9 cellular contexts compared by ENCODE assay signal in genomic region chr9:89701221-89701798, GRCh38.
A peak's percentile ranks its signal among the peaks of the same experiment; 100 is the strongest.
DNase-seq lines count a peak whose midpoint lies in the region; ATAC-seq, FAIRE-seq and TF ChIP-seq lines count a peak whose summit lies in the region.
"Had no signal": no experiment of that assay in that cellular context is flagged by ENCODE, and none has a peak within 500 bp of the region (broad histone marks: within the 10 kb centered on the region; RNA-seq: fewer than 3 reads in every experiment).

No MANE protein-coding gene starts in this region.

- H3K27ac ChIP-seq in coronary artery = no peak overlapping the region
- H3K27ac ChIP-seq in kidney (ENCODE audit: low read depth in 2 of 2, low read length in 2 of 2) = no peak overlapping the region
- H3K27ac ChIP-seq: KMS-11 had no signal

- H3K9ac ChIP-seq in kidney (ENCODE audit: low read length in 2 of 2) = no peak overlapping the region
- H3K9ac ChIP-seq: KMS-11 had no signal

- no peaks in the 10 kb centered on the region for H3K9me3 ChIP-seq in kidney (ENCODE audit: control insufficient read depth in 1 of 2, low read length in 2 of 2)

- no peaks in the 10 kb centered on the region for H3K36me3 ChIP-seq in kidney (ENCODE audit: control insufficient read depth in 1 of 2, insufficient read depth in 2 of 2, low read length in 2 of 2)

- peaks cover 0 to 5% of the 10 kb centered on the region in 2 donors for H3K4me1 ChIP-seq in kidney (ENCODE audit: control insufficient read depth in 1 of 2, insufficient read depth in 1 of 2, low read depth in 1 of 2, low read length in 2 of 2)

- FAIRE-seq in kidney (lab: Jason Lieb, UNC) = no peak

- no peaks in the 10 kb centered on the region for H3K9me3 Mint-ChIP-seq in activated CD8-positive, alpha-beta memory T cell treated with anti-CD3 and anti-CD28 coated beads, Interleukin-2, amount 10 ng/mL, durations not matched to agents 7 days and 5 days (ENCODE audit: low read depth)

- no peaks in the 10 kb centered on the region for H3K27me3 Mint-ChIP-seq in activated CD8-positive, alpha-beta memory T cell treated with anti-CD3 and anti-CD28 coated beads, Interleukin-2, amount 10 ng/mL, durations not matched to agents 7 days and 5 days

- DNase-seq in activated CD8-positive, alpha-beta memory T cell treated with anti-CD3 and anti-CD28 coated beads, Interleukin-2, amount 10 ng/mL, durations not matched to agents 7 days and 5 days = peak; percentile 85
- DNase-seq in stimulated activated CD4-positive, alpha-beta T cell treated with anti-CD3 and anti-CD28 coated beads, Interleukin-12 subunit alpha, Interleukin-12 subunit beta, amount 100 ng/mL, for 48 hours (ENCODE audit: low read depth in 2 of 3, low spot score in 1 of 3) = peak; percentile 56 to 70 (median 70)
- DNase-seq in NCI-H146 treated with DMSO at 0.1 percent for 48 hours (lab: John Stamatoyannopoulos, UW; ENCODE audit: unreplicated experiment) (no peak), coronary artery (ENCODE audit: low spot score) (no peak), NCI-H446 (lab: John Stamatoyannopoulos, UW) (no peak), kidney (no peak)

- H3K4me3 Mint-ChIP-seq in activated CD8-positive, alpha-beta memory T cell treated with anti-CD3 and anti-CD28 coated beads, Interleukin-2, amount 10 ng/mL, durations not matched to agents 7 days and 5 days = peak overlapping the region; percentile 77

- TF ChIP-seq POLR2A in GM19193 (IDR thresholded peaks at IDR 0.05; ENCODE audit: extremely low read depth, insufficient read depth, insufficient read length) = peak; percentile 54

- CTCF ChIA-PET in activated CD8-positive, alpha-beta memory T cell treated with anti-CD3 and anti-CD28 coated beads, Interleukin-2, amount 10 ng/mL, durations not matched to agents 7 days and 5 days (lab: Charles Lee) = interaction anchor here (1.4 to 3.4 kb wide), 6 partner anchors 9 to 99 kb away, joined by 3 to 15 read pairs (median 7); no protein-coding TSS in a partner anchor

- peak overlapping the region; percentile 87 for H3K27ac Mint-ChIP-seq in activated CD8-positive, alpha-beta memory T cell treated with anti-CD3 and anti-CD28 coated beads, Interleukin-2, amount 10 ng/mL, durations not matched to agents 7 days and 5 days

- peaks cover 9% of the 10 kb centered on the region for H3K36me3 Mint-ChIP-seq in activated CD8-positive, alpha-beta memory T cell treated with anti-CD3 and anti-CD28 coated beads, Interleukin-2, amount 10 ng/mL, durations not matched to agents 7 days and 5 days

- H3K4me1 Mint-ChIP-seq in activated CD8-positive, alpha-beta memory T cell treated with anti-CD3 and anti-CD28 coated beads, Interleukin-2, amount 10 ng/mL, durations not matched to agents 7 days and 5 days = peaks cover 70% of the 10 kb centered on the region

- H3K4me3 ChIP-seq in coronary artery (no peak overlapping the region), kidney (ENCODE audit: low read length in 2 of 2) (no peak overlapping the region)

- intact Hi-C loops in kidney (cut with DNase I) = no loop called here

- ATAC-seq in HG03097 (IDR thresholded peaks at IDR 0.05; ENCODE audit: low FRiP score, unreplicated experiment) = peak; percentile 71
- ATAC-seq in activated CD8-positive, alpha-beta memory T cell treated with anti-CD3 and anti-CD28 coated beads, Interleukin-2, amount 10 ng/mL, durations not matched to agents 7 days and 5 days = peak; percentile 88

- TF ChIP-seq CTCF in coronary artery (IDR thresholded peaks at IDR 0.05) = no peak
- no peak for TF ChIP-seq CTCF in kidney (IDR thresholded peaks at IDR 0.05; ENCODE audit: borderline replicate concordance, extremely low read depth, insufficient read depth)

Comparison
In these comparisons a context has a peak if more than half of its experiments do, and no peak if none do; other contexts are left out.
1. DNase-seq: peak in activated CD8-positive, alpha-beta memory T cell treated with anti-CD3 and anti-CD28 coated beads, Interleukin-2, amount 10 ng/mL, durations not matched to agents 7 days and 5 days (single experiment) and stimulated activated CD4-positive, alpha-beta T cell treated with anti-CD3 and anti-CD28 coated beads, Interleukin-12 subunit alpha, Interleukin-12 subunit beta, amount 100 ng/mL, for 48 hours (3 of 3); none in NCI-H146 treated with DMSO at 0.1 percent for 48 hours (single experiment), coronary artery (single experiment), NCI-H446 (0 of 2) and kidney (single experiment).